In the genomic region with DNA sequence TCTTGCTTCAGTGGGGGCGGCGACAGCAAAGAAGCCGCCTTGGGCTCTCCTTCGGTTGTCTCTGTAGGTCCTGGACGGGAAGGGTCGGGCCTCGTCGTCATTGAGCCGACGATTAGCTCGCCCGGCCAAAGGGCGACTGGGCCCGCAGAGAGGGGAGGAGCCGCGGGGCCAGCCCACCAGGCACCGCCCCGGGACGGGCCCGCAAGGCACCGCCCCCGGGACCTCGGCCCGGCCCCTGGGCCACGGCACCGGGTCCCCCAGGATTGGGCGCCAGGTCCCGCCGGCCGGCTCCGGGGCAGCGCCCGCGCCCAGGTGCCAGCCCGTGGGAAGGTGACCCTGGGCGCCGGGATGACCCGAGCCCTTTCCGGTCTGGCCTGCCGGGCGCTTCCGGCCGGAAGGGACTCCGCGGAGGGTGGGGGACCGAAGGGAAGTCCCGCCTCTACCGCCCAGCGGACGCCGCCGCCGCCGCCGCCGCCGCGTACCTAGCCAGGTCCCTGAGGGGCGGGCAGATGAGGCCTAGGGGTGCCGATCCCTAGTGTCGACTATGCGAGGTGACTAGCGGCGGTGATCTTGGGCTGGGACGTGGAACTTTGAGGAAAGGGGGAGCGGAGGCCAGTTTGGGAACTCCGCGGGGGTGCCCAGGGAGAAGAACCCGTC, we compare ENCODE assay signal across 1 cellular context.
TF ChIP-seq lines count a peak whose summit lies in the region.

A gene (minus strand): TSS at position 371 of the 657 bp plus-strand sequence. CDS start 524 bp downstream, outside the sequence.
A gene with protein sequence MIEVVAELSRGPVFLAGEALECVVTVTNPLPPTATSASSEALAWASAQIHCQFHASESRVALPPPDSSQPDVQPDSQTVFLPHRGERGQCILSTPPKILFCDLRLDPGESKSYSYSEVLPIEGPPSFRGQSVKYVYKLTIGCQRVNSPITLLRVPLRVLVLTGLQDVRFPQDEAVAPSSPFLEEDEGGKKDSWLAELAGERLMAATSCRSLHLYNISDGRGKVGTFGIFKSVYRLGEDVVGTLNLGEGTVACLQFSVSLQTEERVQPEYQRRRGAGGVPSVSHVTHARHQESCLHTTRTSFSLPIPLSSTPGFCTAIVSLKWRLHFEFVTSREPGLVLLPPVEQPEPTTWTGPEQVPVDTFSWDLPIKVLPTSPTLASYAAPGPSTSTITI (plus strand): TSS at position 430 of the 657 bp plus-strand sequence. CDS start 469 bp downstream, outside the sequence.

TF ChIP-seq in K562, 482 proteins besides CTCF, POLR2A, EP300 and RAD21 (continued from another document and continues in another):
- TF ChIP-seq STAT5A (IDR thresholded peaks at IDR 0.05; ENCODE audit: borderline replicate concordance, low read length) (no peak), POLR2G (IDR thresholded peaks at IDR 0.05; ENCODE audit: low read depth, low read length) (peak; percentile 91), MAFK (IDR thresholded peaks at IDR 0.05; ENCODE audit: low read length) (no peak), CXXC5 (CRISPR knock-in tag; IDR thresholded peaks at IDR 0.05) (0 out of 2 replicates have a peak, but pooled peaks have one; percentile 64), ZC3H11A (IDR thresholded peaks at IDR 0.05; ENCODE audit: low read depth, low read length) (no peak), JUNB (CRISPR knock-in tag; conservative IDR thresholded peaks at IDR 0.05) (no peak), HNRNPK (IDR thresholded peaks at IDR 0.05; ENCODE audit: low read depth, low read length, poor library complexity, severe bottlenecking) (no peak), STAG1 (CRISPR knock-in tag; IDR thresholded peaks at IDR 0.05; ENCODE audit: borderline replicate concordance) (no peak), SUPT5H (IDR thresholded peaks at IDR 0.05) (peak; percentile 59), PHF20 (IDR thresholded peaks at IDR 0.05; ENCODE audit: partially characterized antibody) (peak; percentile 69)
- TF ChIP-seq, protein P1, sequence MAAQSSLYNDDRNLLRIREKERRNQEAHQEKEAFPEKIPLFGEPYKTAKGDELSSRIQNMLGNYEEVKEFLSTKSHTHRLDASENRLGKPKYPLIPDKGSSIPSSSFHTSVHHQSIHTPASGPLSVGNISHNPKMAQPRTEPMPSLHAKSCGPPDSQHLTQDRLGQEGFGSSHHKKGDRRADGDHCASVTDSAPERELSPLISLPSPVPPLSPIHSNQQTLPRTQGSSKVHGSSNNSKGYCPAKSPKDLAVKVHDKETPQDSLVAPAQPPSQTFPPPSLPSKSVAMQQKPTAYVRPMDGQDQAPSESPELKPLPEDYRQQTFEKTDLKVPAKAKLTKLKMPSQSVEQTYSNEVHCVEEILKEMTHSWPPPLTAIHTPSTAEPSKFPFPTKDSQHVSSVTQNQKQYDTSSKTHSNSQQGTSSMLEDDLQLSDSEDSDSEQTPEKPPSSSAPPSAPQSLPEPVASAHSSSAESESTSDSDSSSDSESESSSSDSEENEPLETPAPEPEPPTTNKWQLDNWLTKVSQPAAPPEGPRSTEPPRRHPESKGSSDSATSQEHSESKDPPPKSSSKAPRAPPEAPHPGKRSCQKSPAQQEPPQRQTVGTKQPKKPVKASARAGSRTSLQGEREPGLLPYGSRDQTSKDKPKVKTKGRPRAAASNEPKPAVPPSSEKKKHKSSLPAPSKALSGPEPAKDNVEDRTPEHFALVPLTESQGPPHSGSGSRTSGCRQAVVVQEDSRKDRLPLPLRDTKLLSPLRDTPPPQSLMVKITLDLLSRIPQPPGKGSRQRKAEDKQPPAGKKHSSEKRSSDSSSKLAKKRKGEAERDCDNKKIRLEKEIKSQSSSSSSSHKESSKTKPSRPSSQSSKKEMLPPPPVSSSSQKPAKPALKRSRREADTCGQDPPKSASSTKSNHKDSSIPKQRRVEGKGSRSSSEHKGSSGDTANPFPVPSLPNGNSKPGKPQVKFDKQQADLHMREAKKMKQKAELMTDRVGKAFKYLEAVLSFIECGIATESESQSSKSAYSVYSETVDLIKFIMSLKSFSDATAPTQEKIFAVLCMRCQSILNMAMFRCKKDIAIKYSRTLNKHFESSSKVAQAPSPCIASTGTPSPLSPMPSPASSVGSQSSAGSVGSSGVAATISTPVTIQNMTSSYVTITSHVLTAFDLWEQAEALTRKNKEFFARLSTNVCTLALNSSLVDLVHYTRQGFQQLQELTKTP (IDR thresholded peaks at IDR 0.05; ENCODE audit: low read depth in 1 of 2, partially characterized antibody in 2 of 2) = no peak
- TF ChIP-seq, protein P2, sequence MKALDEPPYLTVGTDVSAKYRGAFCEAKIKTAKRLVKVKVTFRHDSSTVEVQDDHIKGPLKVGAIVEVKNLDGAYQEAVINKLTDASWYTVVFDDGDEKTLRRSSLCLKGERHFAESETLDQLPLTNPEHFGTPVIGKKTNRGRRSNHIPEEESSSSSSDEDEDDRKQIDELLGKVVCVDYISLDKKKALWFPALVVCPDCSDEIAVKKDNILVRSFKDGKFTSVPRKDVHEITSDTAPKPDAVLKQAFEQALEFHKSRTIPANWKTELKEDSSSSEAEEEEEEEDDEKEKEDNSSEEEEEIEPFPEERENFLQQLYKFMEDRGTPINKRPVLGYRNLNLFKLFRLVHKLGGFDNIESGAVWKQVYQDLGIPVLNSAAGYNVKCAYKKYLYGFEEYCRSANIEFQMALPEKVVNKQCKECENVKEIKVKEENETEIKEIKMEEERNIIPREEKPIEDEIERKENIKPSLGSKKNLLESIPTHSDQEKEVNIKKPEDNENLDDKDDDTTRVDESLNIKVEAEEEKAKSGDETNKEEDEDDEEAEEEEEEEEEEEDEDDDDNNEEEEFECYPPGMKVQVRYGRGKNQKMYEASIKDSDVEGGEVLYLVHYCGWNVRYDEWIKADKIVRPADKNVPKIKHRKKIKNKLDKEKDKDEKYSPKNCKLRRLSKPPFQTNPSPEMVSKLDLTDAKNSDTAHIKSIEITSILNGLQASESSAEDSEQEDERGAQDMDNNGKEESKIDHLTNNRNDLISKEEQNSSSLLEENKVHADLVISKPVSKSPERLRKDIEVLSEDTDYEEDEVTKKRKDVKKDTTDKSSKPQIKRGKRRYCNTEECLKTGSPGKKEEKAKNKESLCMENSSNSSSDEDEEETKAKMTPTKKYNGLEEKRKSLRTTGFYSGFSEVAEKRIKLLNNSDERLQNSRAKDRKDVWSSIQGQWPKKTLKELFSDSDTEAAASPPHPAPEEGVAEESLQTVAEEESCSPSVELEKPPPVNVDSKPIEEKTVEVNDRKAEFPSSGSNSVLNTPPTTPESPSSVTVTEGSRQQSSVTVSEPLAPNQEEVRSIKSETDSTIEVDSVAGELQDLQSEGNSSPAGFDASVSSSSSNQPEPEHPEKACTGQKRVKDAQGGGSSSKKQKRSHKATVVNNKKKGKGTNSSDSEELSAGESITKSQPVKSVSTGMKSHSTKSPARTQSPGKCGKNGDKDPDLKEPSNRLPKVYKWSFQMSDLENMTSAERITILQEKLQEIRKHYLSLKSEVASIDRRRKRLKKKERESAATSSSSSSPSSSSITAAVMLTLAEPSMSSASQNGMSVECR (CRISPR knock-in tag; IDR thresholded peaks at IDR 0.05) = peak; percentile 44; the same call in 1 of the 2 replicates
- TF ChIP-seq, protein P3, sequence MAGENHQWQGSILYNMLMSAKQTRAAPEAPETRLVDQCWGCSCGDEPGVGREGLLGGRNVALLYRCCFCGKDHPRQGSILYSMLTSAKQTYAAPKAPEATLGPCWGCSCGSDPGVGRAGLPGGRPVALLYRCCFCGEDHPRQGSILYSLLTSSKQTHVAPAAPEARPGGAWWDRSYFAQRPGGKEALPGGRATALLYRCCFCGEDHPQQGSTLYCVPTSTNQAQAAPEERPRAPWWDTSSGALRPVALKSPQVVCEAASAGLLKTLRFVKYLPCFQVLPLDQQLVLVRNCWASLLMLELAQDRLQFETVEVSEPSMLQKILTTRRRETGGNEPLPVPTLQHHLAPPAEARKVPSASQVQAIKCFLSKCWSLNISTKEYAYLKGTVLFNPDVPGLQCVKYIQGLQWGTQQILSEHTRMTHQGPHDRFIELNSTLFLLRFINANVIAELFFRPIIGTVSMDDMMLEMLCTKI (IDR thresholded peaks at IDR 0.05; ENCODE audit: partially characterized antibody) = no peak
- TF ChIP-seq, protein P4, sequence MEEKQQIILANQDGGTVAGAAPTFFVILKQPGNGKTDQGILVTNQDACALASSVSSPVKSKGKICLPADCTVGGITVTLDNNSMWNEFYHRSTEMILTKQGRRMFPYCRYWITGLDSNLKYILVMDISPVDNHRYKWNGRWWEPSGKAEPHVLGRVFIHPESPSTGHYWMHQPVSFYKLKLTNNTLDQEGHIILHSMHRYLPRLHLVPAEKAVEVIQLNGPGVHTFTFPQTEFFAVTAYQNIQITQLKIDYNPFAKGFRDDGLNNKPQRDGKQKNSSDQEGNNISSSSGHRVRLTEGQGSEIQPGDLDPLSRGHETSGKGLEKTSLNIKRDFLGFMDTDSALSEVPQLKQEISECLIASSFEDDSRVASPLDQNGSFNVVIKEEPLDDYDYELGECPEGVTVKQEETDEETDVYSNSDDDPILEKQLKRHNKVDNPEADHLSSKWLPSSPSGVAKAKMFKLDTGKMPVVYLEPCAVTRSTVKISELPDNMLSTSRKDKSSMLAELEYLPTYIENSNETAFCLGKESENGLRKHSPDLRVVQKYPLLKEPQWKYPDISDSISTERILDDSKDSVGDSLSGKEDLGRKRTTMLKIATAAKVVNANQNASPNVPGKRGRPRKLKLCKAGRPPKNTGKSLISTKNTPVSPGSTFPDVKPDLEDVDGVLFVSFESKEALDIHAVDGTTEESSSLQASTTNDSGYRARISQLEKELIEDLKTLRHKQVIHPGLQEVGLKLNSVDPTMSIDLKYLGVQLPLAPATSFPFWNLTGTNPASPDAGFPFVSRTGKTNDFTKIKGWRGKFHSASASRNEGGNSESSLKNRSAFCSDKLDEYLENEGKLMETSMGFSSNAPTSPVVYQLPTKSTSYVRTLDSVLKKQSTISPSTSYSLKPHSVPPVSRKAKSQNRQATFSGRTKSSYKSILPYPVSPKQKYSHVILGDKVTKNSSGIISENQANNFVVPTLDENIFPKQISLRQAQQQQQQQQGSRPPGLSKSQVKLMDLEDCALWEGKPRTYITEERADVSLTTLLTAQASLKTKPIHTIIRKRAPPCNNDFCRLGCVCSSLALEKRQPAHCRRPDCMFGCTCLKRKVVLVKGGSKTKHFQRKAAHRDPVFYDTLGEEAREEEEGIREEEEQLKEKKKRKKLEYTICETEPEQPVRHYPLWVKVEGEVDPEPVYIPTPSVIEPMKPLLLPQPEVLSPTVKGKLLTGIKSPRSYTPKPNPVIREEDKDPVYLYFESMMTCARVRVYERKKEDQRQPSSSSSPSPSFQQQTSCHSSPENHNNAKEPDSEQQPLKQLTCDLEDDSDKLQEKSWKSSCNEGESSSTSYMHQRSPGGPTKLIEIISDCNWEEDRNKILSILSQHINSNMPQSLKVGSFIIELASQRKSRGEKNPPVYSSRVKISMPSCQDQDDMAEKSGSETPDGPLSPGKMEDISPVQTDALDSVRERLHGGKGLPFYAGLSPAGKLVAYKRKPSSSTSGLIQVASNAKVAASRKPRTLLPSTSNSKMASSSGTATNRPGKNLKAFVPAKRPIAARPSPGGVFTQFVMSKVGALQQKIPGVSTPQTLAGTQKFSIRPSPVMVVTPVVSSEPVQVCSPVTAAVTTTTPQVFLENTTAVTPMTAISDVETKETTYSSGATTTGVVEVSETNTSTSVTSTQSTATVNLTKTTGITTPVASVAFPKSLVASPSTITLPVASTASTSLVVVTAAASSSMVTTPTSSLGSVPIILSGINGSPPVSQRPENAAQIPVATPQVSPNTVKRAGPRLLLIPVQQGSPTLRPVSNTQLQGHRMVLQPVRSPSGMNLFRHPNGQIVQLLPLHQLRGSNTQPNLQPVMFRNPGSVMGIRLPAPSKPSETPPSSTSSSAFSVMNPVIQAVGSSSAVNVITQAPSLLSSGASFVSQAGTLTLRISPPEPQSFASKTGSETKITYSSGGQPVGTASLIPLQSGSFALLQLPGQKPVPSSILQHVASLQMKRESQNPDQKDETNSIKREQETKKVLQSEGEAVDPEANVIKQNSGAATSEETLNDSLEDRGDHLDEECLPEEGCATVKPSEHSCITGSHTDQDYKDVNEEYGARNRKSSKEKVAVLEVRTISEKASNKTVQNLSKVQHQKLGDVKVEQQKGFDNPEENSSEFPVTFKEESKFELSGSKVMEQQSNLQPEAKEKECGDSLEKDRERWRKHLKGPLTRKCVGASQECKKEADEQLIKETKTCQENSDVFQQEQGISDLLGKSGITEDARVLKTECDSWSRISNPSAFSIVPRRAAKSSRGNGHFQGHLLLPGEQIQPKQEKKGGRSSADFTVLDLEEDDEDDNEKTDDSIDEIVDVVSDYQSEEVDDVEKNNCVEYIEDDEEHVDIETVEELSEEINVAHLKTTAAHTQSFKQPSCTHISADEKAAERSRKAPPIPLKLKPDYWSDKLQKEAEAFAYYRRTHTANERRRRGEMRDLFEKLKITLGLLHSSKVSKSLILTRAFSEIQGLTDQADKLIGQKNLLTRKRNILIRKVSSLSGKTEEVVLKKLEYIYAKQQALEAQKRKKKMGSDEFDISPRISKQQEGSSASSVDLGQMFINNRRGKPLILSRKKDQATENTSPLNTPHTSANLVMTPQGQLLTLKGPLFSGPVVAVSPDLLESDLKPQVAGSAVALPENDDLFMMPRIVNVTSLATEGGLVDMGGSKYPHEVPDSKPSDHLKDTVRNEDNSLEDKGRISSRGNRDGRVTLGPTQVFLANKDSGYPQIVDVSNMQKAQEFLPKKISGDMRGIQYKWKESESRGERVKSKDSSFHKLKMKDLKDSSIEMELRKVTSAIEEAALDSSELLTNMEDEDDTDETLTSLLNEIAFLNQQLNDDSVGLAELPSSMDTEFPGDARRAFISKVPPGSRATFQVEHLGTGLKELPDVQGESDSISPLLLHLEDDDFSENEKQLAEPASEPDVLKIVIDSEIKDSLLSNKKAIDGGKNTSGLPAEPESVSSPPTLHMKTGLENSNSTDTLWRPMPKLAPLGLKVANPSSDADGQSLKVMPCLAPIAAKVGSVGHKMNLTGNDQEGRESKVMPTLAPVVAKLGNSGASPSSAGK (IDR thresholded peaks at IDR 0.05) = no peak
- TF ChIP-seq, protein P5, sequence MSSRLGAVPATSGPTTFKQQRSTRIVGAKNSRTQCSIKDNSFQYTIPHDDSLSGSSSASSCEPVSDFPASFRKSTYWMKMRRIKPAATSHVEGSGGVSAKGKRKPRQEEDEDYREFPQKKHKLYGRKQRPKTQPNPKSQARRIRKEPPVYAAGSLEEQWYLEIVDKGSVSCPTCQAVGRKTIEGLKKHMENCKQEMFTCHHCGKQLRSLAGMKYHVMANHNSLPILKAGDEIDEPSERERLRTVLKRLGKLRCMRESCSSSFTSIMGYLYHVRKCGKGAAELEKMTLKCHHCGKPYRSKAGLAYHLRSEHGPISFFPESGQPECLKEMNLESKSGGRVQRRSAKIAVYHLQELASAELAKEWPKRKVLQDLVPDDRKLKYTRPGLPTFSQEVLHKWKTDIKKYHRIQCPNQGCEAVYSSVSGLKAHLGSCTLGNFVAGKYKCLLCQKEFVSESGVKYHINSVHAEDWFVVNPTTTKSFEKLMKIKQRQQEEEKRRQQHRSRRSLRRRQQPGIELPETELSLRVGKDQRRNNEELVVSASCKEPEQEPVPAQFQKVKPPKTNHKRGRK (tag; IDR thresholded peaks at IDR 0.05) = no peak
